In genomic region chr21:44337941-44338895, GRCh38 we compare ENCODE assay signal across 8 cellular contexts. TPM values are rescaled to one million over a fixed set of nuclear protein-coding genes. Genes with fewer than 3 reads are reported as not detected.
DNase-seq lines count a peak whose midpoint lies in the region; ATAC-seq and TF ChIP-seq lines count a peak whose summit lies in the region.

No MANE protein-coding gene starts in this region.

- ATAC-seq in gastroesophageal sphincter = peak; percentile 44
- no peak for ATAC-seq in HG03378 (IDR thresholded peaks at IDR 0.05; ENCODE audit: unreplicated experiment)

- H3K36me3 Mint-ChIP-seq in activated naive CD8-positive, alpha-beta T cell treated with anti-CD3 and anti-CD28 coated beads for 36 hours = no peaks in the 10 kb centered on the region

- H3K4me3 ChIP-seq in gastroesophageal sphincter (peak overlapping the region; percentile 61 to 76), neuron (ENCODE audit: low read length) (peak overlapping the region; percentile 45)

- TF ChIP-seq CTCF in GM13977 (IDR thresholded peaks at IDR 0.05; ENCODE audit: extremely low read depth, insufficient read depth, missing control alignments) = peak; percentile 5
- TF ChIP-seq CTCF in gastroesophageal sphincter (IDR thresholded peaks at IDR 0.05) = peak in 3 of 4 experiments; percentile 34 to 56 (median 37)

- H3K4me1 ChIP-seq in gastroesophageal sphincter (peaks cover 0 to 30% (median 14%) of the 10 kb centered on the region in 3 donors), neuron (ENCODE audit: insufficient read depth, low read length) (peaks cover 26% of the 10 kb centered on the region)

- H3K36me3 ChIP-seq in gastroesophageal sphincter (peaks cover 0 to 34% of the 10 kb centered on the region in 2 donors), neuron (ENCODE audit: insufficient read depth, low read length) (no peaks in the 10 kb centered on the region)

- peak overlapping the region; percentile 33 for H3K4me3 Mint-ChIP-seq in activated naive CD8-positive, alpha-beta T cell treated with anti-CD3 and anti-CD28 coated beads for 36 hours

- in situ Hi-C loops in GM13977 (cut with MboI; ENCODE audit: low pct_unique_long_range_greater_than_20kb, low sequenced_read_pairs, unreplicated experiment) = loop anchor here (25.0 kb wide), 1 partner anchor 449 kb away; no protein-coding TSS in a partner anchor

- H2AFZ ChIP-seq in neuron (ENCODE audit: low read depth, low read length) = no peak overlapping the region

- H3K4me1 Mint-ChIP-seq in activated naive CD8-positive, alpha-beta T cell treated with anti-CD3 and anti-CD28 coated beads for 36 hours = peaks cover 11% of the 10 kb centered on the region

- no peak for TF ChIP-seq EP300 in gastroesophageal sphincter (IDR thresholded peaks at IDR 0.05)

- no peaks in the 10 kb centered on the region for H3K27me3 ChIP-seq in gastroesophageal sphincter
- no peaks in the 10 kb centered on the region for H3K27me3 ChIP-seq in neuron (ENCODE audit: insufficient read depth, low read length)

- H3K9me3 ChIP-seq in gastroesophageal sphincter (no peaks in the 10 kb centered on the region), neuron (ENCODE audit: low read length) (no peaks in the 10 kb centered on the region)

- peak overlapping the region; percentile 45 for H3K27ac Mint-ChIP-seq in activated naive CD8-positive, alpha-beta T cell treated with anti-CD3 and anti-CD28 coated beads for 36 hours

- H3K27ac ChIP-seq in gastroesophageal sphincter = peak overlapping the region; percentile 83 to 99 (median 99)

- no peak for TF ChIP-seq POLR2A in gastroesophageal sphincter (IDR thresholded peaks at IDR 0.05)

- DNase-seq in AG08396 (ENCODE audit: low spot score) = peak; percentile 67
- DNase-seq in GM13977 (ENCODE audit: low spot score) = peak; percentile 70
- DNase-seq in NCI-H524 treated with DMSO at 0.1 percent for 48 hours (lab: John Stamatoyannopoulos, UW) = peak; percentile 4
- peak; percentile 37 for DNase-seq in activated naive CD8-positive, alpha-beta T cell treated with anti-CD3 and anti-CD28 coated beads for 36 hours
- no peak for DNase-seq in GM19240 (ENCODE audit: insufficient read length, low spot score)

- H3K27me3 Mint-ChIP-seq in activated naive CD8-positive, alpha-beta T cell treated with anti-CD3 and anti-CD28 coated beads for 36 hours = no peaks in the 10 kb centered on the region

- WGBS in gastroesophageal sphincter (ENCODE audit: low coverage in 1 of 2), 2 donors = 6 to 10% methylated on average over 8 to 14 of the region's 47 CpGs

- no peaks in the 10 kb centered on the region for H3K9me3 Mint-ChIP-seq in activated naive CD8-positive, alpha-beta T cell treated with anti-CD3 and anti-CD28 coated beads for 36 hours

RNA-seq across cellular contexts. Expression of gene CFAP410, which starts 1.0 kb away (rescaled TPM):
- 10 to 100 TPM; 14.0 to 14.8 TPM for total RNA-seq in activated naive CD8-positive, alpha-beta T cell treated with anti-CD3 and anti-CD28 coated beads for 36 hours
- 10 to 100 TPM; 26.2 to 35.0 (median 30.2) TPM for total RNA-seq in gastroesophageal sphincter

RNA-seq across cellular contexts. Expression of gene TRPM2, which starts 15.2 kb away (rescaled TPM):
- 1 to 10 TPM; 2.9 to 3.7 TPM for total RNA-seq in activated naive CD8-positive, alpha-beta T cell treated with anti-CD3 and anti-CD28 coated beads for 36 hours
- 1 to 10 TPM; 1.0 to 3.3 (median 3.1) TPM for total RNA-seq in gastroesophageal sphincter

RNA-seq across cellular contexts. Expression of gene PFKL, which starts 38.4 kb away (rescaled TPM):
- total RNA-seq in activated naive CD8-positive, alpha-beta T cell treated with anti-CD3 and anti-CD28 coated beads for 36 hours = 100 to 1,000 TPM; 150 to 154 TPM
- total RNA-seq in gastroesophageal sphincter = 100 to 1,000 TPM in 1 of 4 donors, 10 to 100 TPM in 3; 57.7 to 103 (median 72.1) TPM

RNA-seq across cellular contexts. Expression of gene AIRE, which starts 52.5 kb away (rescaled TPM):
- not detected for total RNA-seq in activated naive CD8-positive, alpha-beta T cell treated with anti-CD3 and anti-CD28 coated beads for 36 hours
- not detected for total RNA-seq in gastroesophageal sphincter
